Comparison of ENCODE assay signal across 24 cellular contexts in genomic region chr4:39467470-39467869, GRCh38.
"Had no signal": no experiment of that assay in that cellular context is flagged by ENCODE, and none has a peak within 500 bp of the region (broad histone marks: within the 10 kb centered on the region; RNA-seq: fewer than 3 reads in every experiment).

No MANE protein-coding gene starts in this region.

- DNase-seq: activated CD4-positive, alpha-beta T cell treated with anti-CD3 and anti-CD28 coated beads for 4 hours; activated CD8-positive, alpha-beta memory T cell treated with anti-CD3 and anti-CD28 coated beads, Interleukin-2, amount 50 U/mL, for 48 hours; activated CD8-positive, alpha-beta T cell treated with anti-CD3 and anti-CD28 coated beads for 36 hours; activated naive CD8-positive, alpha-beta T cell treated with anti-CD3 and anti-CD28 coated beads, Interleukin-2, amount 50 U/mL, for 24 hours; activated T-cell treated with anti-CD3 and anti-CD28 coated beads, Interleukin-2, amount 50 U/mL, for 1 hour; amygdala; NCI-H1092; NCI-H1417; NCI-H1930; NCI-H2171; NCI-H226; NCI-H510A; NCI-H526 treated with DMSO at 0.1 percent for 48 hours; NCI-H82; NK-92 treated with Interleukin-12 subunit alpha and Interleukin-12 subunit beta, amount 100 ng/mL, for 24 hours; OCI-M1; Peyer's patch; Right ventricle myocardium superior; SJCRH30 had no signal

- H3K4me2 ChIP-seq: KMS-11 had no signal

- H3K4me3 ChIP-seq: Peyer's patch, SJCRH30 had no signal

- H3K9me3 ChIP-seq: Peyer's patch, SJCRH30 had no signal

- H3K27me3 ChIP-seq: Peyer's patch, SJCRH30 had no signal

- H3K9ac ChIP-seq: KMS-11 had no signal

- H3K27ac ChIP-seq: KMS-11, Peyer's patch, RWPE1, SJCRH30 had no signal

- ATAC-seq: activated CD4-positive, CD25-positive, alpha-beta regulatory T cell treated with anti-CD3 and anti-CD28 coated beads, Interleukin-2, amount 50 U/mL, for 24 hours; activated CD8-positive, alpha-beta T cell treated with anti-CD3 and anti-CD28 coated beads for 36 hours; activated naive CD4-positive, alpha-beta T cell treated with anti-CD3 and anti-CD28 coated beads, Interleukin-2, amount 50 U/mL, for 72 hours; activated naive CD8-positive, alpha-beta T cell treated with anti-CD3 and anti-CD28 coated beads, Interleukin-2, amount 50 U/mL, for 24 hours; SK-N-SH treated with all-trans-retinoic acid at 6 μM for 48 hours had no signal
